In the genomic region with DNA sequence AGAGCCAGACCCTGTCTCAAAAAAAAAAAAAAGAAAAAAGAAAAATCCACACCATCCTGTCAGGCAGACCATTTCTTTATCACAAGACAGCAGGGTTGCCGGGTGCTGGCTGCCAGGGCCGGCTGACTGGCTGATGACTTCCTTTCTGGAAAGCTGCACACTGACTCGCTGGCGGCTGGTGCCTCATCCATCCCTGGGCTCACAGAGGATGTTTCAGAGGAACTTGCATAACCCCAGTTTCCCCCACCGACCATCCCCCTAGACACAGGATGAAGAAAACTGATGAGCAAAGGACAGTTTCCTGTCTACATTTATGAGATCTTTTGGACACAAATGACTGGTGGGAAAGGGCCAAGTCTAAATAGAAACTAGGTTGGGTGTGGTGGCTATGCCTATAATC, we compare ENCODE assay signal across 8 cellular contexts. TPM values are rescaled to one million over a fixed set of nuclear protein-coding genes. Genes with fewer than 3 reads are reported as not detected.
DNase-seq lines count a peak whose midpoint lies in the region; ATAC-seq and TF ChIP-seq lines count a peak whose summit lies in the region.

No MANE protein-coding gene starts in this region.

- DNase-seq in GM23248 = peak; percentile 85
- peak; percentile 68 to 77 for DNase-seq in foreskin fibroblast
- peak; percentile 35 for DNase-seq in renal cortical epithelial cell (ENCODE audit: low read depth)
- DNase-seq in NCI-H526 treated with DMSO at 0.1 percent for 48 hours (lab: John Stamatoyannopoulos, UW) = no peak
- no peak for DNase-seq in NCI-H748 (lab: John Stamatoyannopoulos, UW; ENCODE audit: unreplicated experiment)

- 17 to 22% methylated on average over 5 of the region's 5 CpGs for WGBS in GM23248 (ENCODE audit: low coverage in 1 of 2, low lambda C conversion rate in 2 of 2, missing lambda C conversion rate in 2 of 2), 2 experiments

- no peaks in the 10 kb centered on the region for H3K36me3 ChIP-seq in GM23248 (ENCODE audit: low read depth)

- no peaks in the 10 kb centered on the region for H3K27me3 ChIP-seq in GM23248 (replicated peaks; ENCODE audit: insufficient read depth)

- in situ Hi-C loops in GM23248 (cut with MboI) = no loop called here

- no peak overlapping the region for H3K4me3 ChIP-seq in GM23248
- no peak overlapping the region for H3K4me3 ChIP-seq in foreskin fibroblast (ENCODE audit: low read depth in 1 of 2, low read length in 2 of 2)

- H3K4me2 ChIP-seq in GM23248 (ENCODE audit: unreplicated experiment) = peak overlapping the region; percentile 18

- no peaks in the 10 kb centered on the region for H3K9me2 ChIP-seq in GM23248 (ENCODE audit: insufficient read depth)

- H3F3A ChIP-seq in GM23248 (ENCODE audit: insufficient read depth) = no peaks in the 10 kb centered on the region

- no peak for TF ChIP-seq CTCF in foreskin fibroblast (IDR thresholded peaks at IDR 0.05; ENCODE audit: low read depth, low read length)

- H4K20me1 ChIP-seq in GM23248 (ENCODE audit: insufficient read depth) = no peaks in the 10 kb centered on the region

- no peaks in the 10 kb centered on the region for H3K79me2 ChIP-seq in GM23248 (ENCODE audit: insufficient read depth)

- ATAC-seq in SK-N-SH treated with all-trans-retinoic acid at 6 μM for 48 hours = peak; percentile 73
- ATAC-seq in GM21717 (IDR thresholded peaks at IDR 0.05; ENCODE audit: unreplicated experiment) = no peak
- ATAC-seq in GM18520 (IDR thresholded peaks at IDR 0.05; ENCODE audit: unreplicated experiment) = no peak

- 0 out of 2 replicates have a peak overlapping the region, but pooled peaks have one; percentile 17 for H2AFZ ChIP-seq in GM23248

- H3K9me3 ChIP-seq in GM23248 (ENCODE audit: low read depth) = no peaks in the 10 kb centered on the region

- H3K9ac ChIP-seq in GM23248 = no peak overlapping the region

- no peak overlapping the region; the same call in 1 of the 2 replicates for H3K27ac ChIP-seq in GM23248

- no peaks in the 10 kb centered on the region for H3K4me1 ChIP-seq in GM23248 (ENCODE audit: insufficient read depth)

TF ChIP-seq in SK-N-SH treated with all-trans-retinoic acid at 6 μM for 48 hours, 23 proteins besides CTCF, POLR2A, EP300 and RAD21:
- no peak for TF ChIP-seq RARB (CRISPR knock-in tag; IDR thresholded peaks at IDR 0.05)
- TF ChIP-seq, protein P1, sequence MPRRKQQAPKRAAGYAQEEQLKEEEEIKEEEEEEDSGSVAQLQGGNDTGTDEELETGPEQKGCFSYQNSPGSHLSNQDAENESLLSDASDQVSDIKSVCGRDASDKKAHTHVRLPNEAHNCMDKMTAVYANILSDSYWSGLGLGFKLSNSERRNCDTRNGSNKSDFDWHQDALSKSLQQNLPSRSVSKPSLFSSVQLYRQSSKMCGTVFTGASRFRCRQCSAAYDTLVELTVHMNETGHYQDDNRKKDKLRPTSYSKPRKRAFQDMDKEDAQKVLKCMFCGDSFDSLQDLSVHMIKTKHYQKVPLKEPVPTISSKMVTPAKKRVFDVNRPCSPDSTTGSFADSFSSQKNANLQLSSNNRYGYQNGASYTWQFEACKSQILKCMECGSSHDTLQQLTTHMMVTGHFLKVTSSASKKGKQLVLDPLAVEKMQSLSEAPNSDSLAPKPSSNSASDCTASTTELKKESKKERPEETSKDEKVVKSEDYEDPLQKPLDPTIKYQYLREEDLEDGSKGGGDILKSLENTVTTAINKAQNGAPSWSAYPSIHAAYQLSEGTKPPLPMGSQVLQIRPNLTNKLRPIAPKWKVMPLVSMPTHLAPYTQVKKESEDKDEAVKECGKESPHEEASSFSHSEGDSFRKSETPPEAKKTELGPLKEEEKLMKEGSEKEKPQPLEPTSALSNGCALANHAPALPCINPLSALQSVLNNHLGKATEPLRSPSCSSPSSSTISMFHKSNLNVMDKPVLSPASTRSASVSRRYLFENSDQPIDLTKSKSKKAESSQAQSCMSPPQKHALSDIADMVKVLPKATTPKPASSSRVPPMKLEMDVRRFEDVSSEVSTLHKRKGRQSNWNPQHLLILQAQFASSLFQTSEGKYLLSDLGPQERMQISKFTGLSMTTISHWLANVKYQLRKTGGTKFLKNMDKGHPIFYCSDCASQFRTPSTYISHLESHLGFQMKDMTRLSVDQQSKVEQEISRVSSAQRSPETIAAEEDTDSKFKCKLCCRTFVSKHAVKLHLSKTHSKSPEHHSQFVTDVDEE (CRISPR knock-in tag; IDR thresholded peaks at IDR 0.05) = no peak
- TF ChIP-seq, protein P2, sequence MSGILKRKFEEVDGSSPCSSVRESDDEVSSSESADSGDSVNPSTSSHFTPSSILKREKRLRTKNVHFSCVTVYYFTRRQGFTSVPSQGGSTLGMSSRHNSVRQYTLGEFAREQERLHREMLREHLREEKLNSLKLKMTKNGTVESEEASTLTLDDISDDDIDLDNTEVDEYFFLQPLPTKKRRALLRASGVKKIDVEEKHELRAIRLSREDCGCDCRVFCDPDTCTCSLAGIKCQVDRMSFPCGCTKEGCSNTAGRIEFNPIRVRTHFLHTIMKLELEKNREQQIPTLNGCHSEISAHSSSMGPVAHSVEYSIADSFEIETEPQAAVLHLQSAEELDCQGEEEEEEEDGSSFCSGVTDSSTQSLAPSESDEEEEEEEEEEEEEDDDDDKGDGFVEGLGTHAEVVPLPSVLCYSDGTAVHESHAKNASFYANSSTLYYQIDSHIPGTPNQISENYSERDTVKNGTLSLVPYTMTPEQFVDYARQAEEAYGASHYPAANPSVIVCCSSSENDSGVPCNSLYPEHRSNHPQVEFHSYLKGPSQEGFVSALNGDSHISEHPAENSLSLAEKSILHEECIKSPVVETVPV (CRISPR knock-in tag; IDR thresholded peaks at IDR 0.05) = no peak
- TF ChIP-seq ESRRG (CRISPR knock-in tag; IDR thresholded peaks at IDR 0.05) = no peak
- TF ChIP-seq, protein P3, sequence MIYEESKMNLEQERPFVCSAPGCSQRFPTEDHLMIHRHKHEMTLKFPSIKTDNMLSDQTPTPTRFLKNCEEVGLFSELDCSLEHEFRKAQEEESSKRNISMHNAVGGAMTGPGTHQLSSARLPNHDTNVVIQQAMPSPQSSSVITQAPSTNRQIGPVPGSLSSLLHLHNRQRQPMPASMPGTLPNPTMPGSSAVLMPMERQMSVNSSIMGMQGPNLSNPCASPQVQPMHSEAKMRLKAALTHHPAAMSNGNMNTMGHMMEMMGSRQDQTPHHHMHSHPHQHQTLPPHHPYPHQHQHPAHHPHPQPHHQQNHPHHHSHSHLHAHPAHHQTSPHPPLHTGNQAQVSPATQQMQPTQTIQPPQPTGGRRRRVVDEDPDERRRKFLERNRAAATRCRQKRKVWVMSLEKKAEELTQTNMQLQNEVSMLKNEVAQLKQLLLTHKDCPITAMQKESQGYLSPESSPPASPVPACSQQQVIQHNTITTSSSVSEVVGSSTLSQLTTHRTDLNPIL (CRISPR knock-in tag; IDR thresholded peaks at IDR 0.05; ENCODE audit: low read depth) = no peak
- no peak for TF ChIP-seq BACH2 (CRISPR knock-in tag; IDR thresholded peaks at IDR 0.05; ENCODE audit: borderline replicate concordance)
- TF ChIP-seq CSDC2 (CRISPR knock-in tag; IDR thresholded peaks at IDR 0.05) = no peak
- TF ChIP-seq ISL1 (CRISPR knock-in tag; IDR thresholded peaks at IDR 0.05) = no peak
- TF ChIP-seq PPARA (CRISPR knock-in tag; IDR thresholded peaks at IDR 0.05; ENCODE audit: borderline replicate concordance) = no peak
- no peak for TF ChIP-seq SNAI2 (CRISPR knock-in tag; IDR thresholded peaks at IDR 0.05)
- TF ChIP-seq ARNTL (CRISPR knock-in tag; IDR thresholded peaks at IDR 0.05; ENCODE audit: borderline replicate concordance, low read depth) = no peak
- no peak for TF ChIP-seq ZNF70 (CRISPR knock-in tag; IDR thresholded peaks at IDR 0.05)
- no peak for TF ChIP-seq ZNF8 (CRISPR knock-in tag; IDR thresholded peaks at IDR 0.05)
- no peak for TF ChIP-seq TCF4 (CRISPR knock-in tag; IDR thresholded peaks at IDR 0.05; ENCODE audit: borderline replicate concordance)
- no peak for TF ChIP-seq ZNF565 (CRISPR knock-in tag; conservative IDR thresholded peaks at IDR 0.05; ENCODE audit: low read depth)
- TF ChIP-seq GLIS3 (CRISPR knock-in tag; IDR thresholded peaks at IDR 0.05) = no peak
- TF ChIP-seq OSR1 (CRISPR knock-in tag; IDR thresholded peaks at IDR 0.05) = no peak
- no peak for TF ChIP-seq TOX (CRISPR knock-in tag; IDR thresholded peaks at IDR 0.05; ENCODE audit: borderline replicate concordance)

RNA-seq across cellular contexts. Expression of a gene that starts 14.1 kb away (rescaled TPM):
- 0.54 and 1.0 TPM in 2 replicates for total RNA-seq in GM23248 (2014; rRNA removed; shearing (Covaris generic))
- polyA plus RNA-seq in GM23248 (2016; fragmentation: Nextera tagmentation; extraction: Ambion mirVana) = 0.96 and 1.5 TPM in 2 replicates
- total RNA-seq in renal cortical epithelial cell = 2.7 and 3.8 TPM in 2 replicates

RNA-seq across cellular contexts. Expression of a gene that starts 36.0 kb away (rescaled TPM):
- total RNA-seq in GM23248 (2014; rRNA removed; shearing (Covaris generic)) = 8.0 and 9.5 TPM in 2 replicates
- polyA plus RNA-seq in GM23248 (2016; fragmentation: Nextera tagmentation; extraction: Ambion mirVana) = 19.1 and 20.1 TPM in 2 replicates
- 17.1 and 24.8 TPM in 2 replicates for total RNA-seq in renal cortical epithelial cell

Comparison
In these comparisons a context has a peak if more than half of its experiments do, and no peak if none do; other contexts are left out.
1. DNase-seq: peak in GM23248 (single experiment), foreskin fibroblast (2 of 2) and renal cortical epithelial cell (single experiment); none in NCI-H526 treated with DMSO at 0.1 percent for 48 hours (single experiment) and NCI-H748 (single experiment).